Comparison of ENCODE assay signal across 1 cellular context in genomic region chr4:73844352-73844751, GRCh38.
A peak's percentile ranks its signal among the peaks of the same experiment; 100 is the strongest.
TF ChIP-seq lines count a peak whose summit lies in the region.

No MANE protein-coding gene starts in this region.

TF ChIP-seq in endothelial cell of umbilical vein, 7 proteins besides CTCF, POLR2A, EP300 and RAD21:
- TF ChIP-seq MYC (IDR thresholded peaks at IDR 0.05; ENCODE audit: low read depth, low read length) (no peak), POLR2AphosphoS5 (IDR thresholded peaks at IDR 0.05; ENCODE audit: insufficient read depth, low read depth, low read length) (peak; percentile 41), JUN (IDR thresholded peaks at IDR 0.05; ENCODE audit: borderline replicate concordance, insufficient read depth, insufficient read length, low read depth) (peak; percentile 54), GATA2 (IDR thresholded peaks at IDR 0.05; ENCODE audit: insufficient read depth, insufficient read length, low read depth, low read length) (peak; percentile 64), MAX (IDR thresholded peaks at IDR 0.05; ENCODE audit: insufficient read depth, insufficient read length) (no peak), FOS (IDR thresholded peaks at IDR 0.05; ENCODE audit: borderline replicate concordance, insufficient read depth, low read length) (peak; percentile 77), EZH2 (IDR thresholded peaks at IDR 0.05; ENCODE audit: borderline replicate concordance, low read depth, low read length, severe bottlenecking) (no peak)
TF ChIP-seq in endothelial cell of umbilical vein: peak in this region for 4.
